Comparison of ENCODE assay signal across 8 cellular contexts in genomic region chr6:154732538-154732823, GRCh38. TPM values are rescaled to one million over a fixed set of nuclear protein-coding genes. Genes with fewer than 3 reads are reported as not detected.
DNase-seq lines count a peak whose midpoint lies in the region; ATAC-seq and TF ChIP-seq lines count a peak whose summit lies in the region.

No MANE protein-coding gene starts in this region.

- no peak for DNase-seq in stimulated activated naive CD8-positive, alpha-beta T cell treated with anti-CD3 and anti-CD28 coated beads, Interleukin-15, Interleukin-2, amounts not matched to agents 100 U/mL and 50 U/mL, for 24 hours
- DNase-seq in body of pancreas (no peak), memory B cell (ENCODE audit: low spot score in 2 of 2) (peak in 1 of 2 donors; percentile 19), aorta (no peak), hepatic stellate cell (ENCODE audit: low spot score) (no peak), NCI-H1105 (lab: John Stamatoyannopoulos, UW) (no peak)

- WGBS in body of pancreas, 2 donors: 18 to 20% methylated on average over 8 of the region's 8 CpGs
- 17 to 19% methylated on average over 8 of the region's 8 CpGs for WGBS in aorta, 2 donors

- H3K27ac Mint-ChIP-seq in stimulated activated naive CD8-positive, alpha-beta T cell treated with anti-CD3 and anti-CD28 coated beads, Interleukin-15, Interleukin-2, amounts not matched to agents 100 ng/mL and 50 ng/mL, for 24 hours: peak overlapping the region; percentile 86
- peak overlapping the region; percentile 96 for H3K27ac Mint-ChIP-seq in memory B cell

- no peaks in the 10 kb centered on the region for H3K9me3 Mint-ChIP-seq in stimulated activated naive CD8-positive, alpha-beta T cell treated with anti-CD3 and anti-CD28 coated beads, Interleukin-15, Interleukin-2, amounts not matched to agents 100 ng/mL and 50 ng/mL, for 24 hours
- no peaks in the 10 kb centered on the region for H3K9me3 Mint-ChIP-seq in memory B cell

- ATAC-seq in stimulated activated naive CD8-positive, alpha-beta T cell treated with anti-CD3 and anti-CD28 coated beads, Interleukin-15, Interleukin-2, amounts not matched to agents 100 U/mL and 50 U/mL, for 24 hours: no peak
- ATAC-seq in body of pancreas: no peak
- ATAC-seq in memory B cell (ENCODE audit: low read depth): no peak
- ATAC-seq in aorta (ENCODE audit: low FRiP score): no peak
- no peak for ATAC-seq in HG02759 (IDR thresholded peaks at IDR 0.05; ENCODE audit: unreplicated experiment)

- no peak for TF ChIP-seq CTCF in body of pancreas (IDR thresholded peaks at IDR 0.05)

- H3K4me3 ChIP-seq in body of pancreas: peak overlapping the region; percentile 93 to 95
- peak overlapping the region; percentile 63 to 64 for H3K4me3 ChIP-seq in aorta (ENCODE audit: low read length in 2 of 2)

- H3K4me1 ChIP-seq in body of pancreas: peaks cover 36% of the 10 kb centered on the region
- no peaks in the 10 kb centered on the region for H3K4me1 ChIP-seq in aorta (ENCODE audit: control insufficient read depth in 1 of 2, insufficient read depth in 2 of 2, low read length in 2 of 2)

- intact Hi-C loops in body of pancreas (cut with DNase I) (no loop called here), aorta (cut with DNase I) (loop anchor here (5.0 kb wide), 2 partner anchors 55 to 75 kb away; no protein-coding TSS in a partner anchor)

- H3K27me3 ChIP-seq in body of pancreas: no peaks in the 10 kb centered on the region
- H3K27me3 ChIP-seq in aorta (ENCODE audit: control insufficient read depth in 1 of 2, insufficient read depth in 2 of 2, low read length in 1 of 2): no peaks in the 10 kb centered on the region

- H3K9me3 ChIP-seq in body of pancreas (no peaks in the 10 kb centered on the region), aorta (ENCODE audit: control insufficient read depth, low read length) (no peaks in the 10 kb centered on the region)

- peak overlapping the region; percentile 95 to 100 (median 100) for H3K27ac ChIP-seq in body of pancreas
- peak overlapping the region in 1 of 2 donors; percentile 46 for H3K27ac ChIP-seq in aorta (ENCODE audit: low read depth in 1 of 2, low read length in 2 of 2)

- TF ChIP-seq POLR2A in body of pancreas (IDR thresholded peaks at IDR 0.05): no peak

- no peaks in the 10 kb centered on the region for H3K27me3 Mint-ChIP-seq in stimulated activated naive CD8-positive, alpha-beta T cell treated with anti-CD3 and anti-CD28 coated beads, Interleukin-15, Interleukin-2, amounts not matched to agents 100 ng/mL and 50 ng/mL, for 24 hours
- H3K27me3 Mint-ChIP-seq in memory B cell: no peaks in the 10 kb centered on the region

- peaks cover 39% of the 10 kb centered on the region for H3K4me1 Mint-ChIP-seq in stimulated activated naive CD8-positive, alpha-beta T cell treated with anti-CD3 and anti-CD28 coated beads, Interleukin-15, Interleukin-2, amounts not matched to agents 100 ng/mL and 50 ng/mL, for 24 hours (ENCODE audit: low read depth)
- peaks cover 18% of the 10 kb centered on the region for H3K4me1 Mint-ChIP-seq in memory B cell

- H3K36me3 ChIP-seq in body of pancreas (replicated peaks in 1 of 2; ENCODE audit: insufficient read depth in 1 of 2, low read depth in 2 of 2): no peaks in the 10 kb centered on the region
- no peaks in the 10 kb centered on the region for H3K36me3 ChIP-seq in aorta (ENCODE audit: control insufficient read depth in 1 of 2, insufficient read depth in 2 of 2, low read length in 1 of 2)

- peaks cover 15% of the 10 kb centered on the region for H3K36me3 Mint-ChIP-seq in stimulated activated naive CD8-positive, alpha-beta T cell treated with anti-CD3 and anti-CD28 coated beads, Interleukin-15, Interleukin-2, amounts not matched to agents 100 ng/mL and 50 ng/mL, for 24 hours (ENCODE audit: low read depth)
- H3K36me3 Mint-ChIP-seq in memory B cell: peaks cover 3% of the 10 kb centered on the region

- peak overlapping the region; percentile 82 for H3K4me3 Mint-ChIP-seq in stimulated activated naive CD8-positive, alpha-beta T cell treated with anti-CD3 and anti-CD28 coated beads, Interleukin-15, Interleukin-2, amounts not matched to agents 100 ng/mL and 50 ng/mL, for 24 hours
- peak overlapping the region; percentile 79 for H3K4me3 Mint-ChIP-seq in memory B cell

RNA-seq across cellular contexts. Expression of gene SCAF8, which starts 0.7 kb away (rescaled TPM):
- total RNA-seq in body of pancreas (10 to 100 TPM; 23.6 to 24.1 TPM), aorta (10 to 100 TPM; 47.0 to 52.3 TPM)
- 10 to 100 TPM; 10.5 to 12.5 TPM for polyA plus RNA-seq in aorta
